Comparison of ENCODE assay signal across 12 cellular contexts in the genomic region with DNA sequence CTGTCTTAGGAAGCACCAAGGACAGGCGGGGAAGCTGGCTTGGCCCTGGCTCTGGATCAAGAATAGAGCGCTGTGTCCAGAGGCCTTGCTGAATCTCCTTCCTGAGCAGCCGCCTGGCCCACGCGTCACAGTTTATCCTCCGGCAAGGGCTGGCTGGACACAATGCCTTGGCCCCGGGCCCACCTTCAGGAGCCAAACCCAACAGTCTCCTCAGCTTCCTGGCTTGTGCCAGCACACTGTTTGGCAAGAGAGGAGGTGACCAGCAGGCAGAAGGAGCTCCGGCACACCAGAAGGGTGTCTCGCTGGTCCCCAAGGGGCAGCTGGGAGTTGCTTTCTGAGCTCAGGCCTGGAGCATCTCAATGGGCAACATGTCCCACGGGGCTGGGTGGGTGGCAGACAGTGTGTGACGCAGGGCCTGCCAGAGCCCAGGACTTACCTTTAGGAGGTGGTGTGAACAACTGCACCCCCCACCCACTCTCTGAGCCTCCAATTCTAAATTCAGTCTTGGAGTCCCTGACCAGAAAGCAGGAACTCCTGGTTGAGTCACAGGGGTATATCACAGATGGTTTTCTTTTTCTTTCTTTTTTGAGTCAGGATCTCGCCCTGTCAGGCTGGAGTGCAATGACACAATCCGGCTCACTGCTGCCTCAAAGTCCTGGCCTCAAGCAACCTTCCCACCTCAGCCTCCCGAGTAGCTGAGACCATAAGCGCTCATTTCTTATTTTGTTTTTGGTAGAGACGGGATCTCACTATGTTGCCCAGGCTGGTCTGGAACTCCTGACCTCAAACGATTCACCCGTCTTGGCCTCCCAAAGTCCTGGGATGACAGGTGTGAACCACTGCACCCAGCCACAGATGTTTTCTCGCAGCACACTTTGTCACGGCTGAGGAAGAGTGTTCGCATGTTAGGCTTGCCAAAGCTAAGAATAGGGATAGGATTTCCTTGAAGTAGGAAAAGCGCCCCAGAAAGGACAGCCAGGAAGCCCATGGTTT.
DNase-seq lines count a peak whose midpoint lies in the region; ATAC-seq and TF ChIP-seq lines count a peak whose summit lies in the region.
"Had no signal": no experiment of that assay in that cellular context is flagged by ENCODE, and none has a peak within 500 bp of the region (broad histone marks: within the 10 kb centered on the region; RNA-seq: fewer than 3 reads in every experiment).

No MANE protein-coding gene starts in this region.

- H3K79me2 ChIP-seq in mammary epithelial cell (ENCODE audit: insufficient read depth, low read length), result no peaks in the 10 kb centered on the region

- dilution Hi-C loops in mammary epithelial cell (cut with HindIII; ENCODE audit: low sequenced_read_pairs), result no loop called here

- no peaks in the 10 kb centered on the region for H3K4me1 Mint-ChIP-seq in CD8-positive, alpha-beta T cell (ENCODE audit: low read depth)

- H3K36me3 ChIP-seq in mammary epithelial cell (ENCODE audit: insufficient read depth, low read length), result no peaks in the 10 kb centered on the region
- H3K36me3 ChIP-seq in CD8-positive, alpha-beta T cell (ENCODE audit: insufficient read depth, low read length), result no peaks in the 10 kb centered on the region

- in situ Hi-C loops in mammary epithelial cell (cut with MboI; ENCODE audit: low sequenced_read_pairs in 2 of 2), result no loop called here

- peaks cover 8% of the 10 kb centered on the region for H3K4me1 ChIP-seq in mammary epithelial cell (ENCODE audit: insufficient read depth, low read length)
- no peaks in the 10 kb centered on the region for H3K4me1 ChIP-seq in CD8-positive, alpha-beta T cell (ENCODE audit: insufficient read depth, low read length)

- H3K27ac Mint-ChIP-seq in CD8-positive, alpha-beta T cell, result no peak overlapping the region
- H3K27ac Mint-ChIP-seq: GM23338 had no signal

- H3K27me3 ChIP-seq in mammary epithelial cell (ENCODE audit: insufficient read depth, low read length), result no peaks in the 10 kb centered on the region
- H3K27me3 ChIP-seq in CD8-positive, alpha-beta T cell (ENCODE audit: insufficient read depth, low read length), result no peaks in the 10 kb centered on the region

- no peak for ATAC-seq in HG03521 (IDR thresholded peaks at IDR 0.05; ENCODE audit: unreplicated experiment)
- ATAC-seq in CD8-positive, alpha-beta T cell, result no peak
- ATAC-seq: activated CD4-positive, CD25-positive, alpha-beta regulatory T cell treated with anti-CD3 and anti-CD28 coated beads, Interleukin-2, amount 50 U/mL, for 24 hours; GM23338 had no signal

- no peak overlapping the region for H3K9ac ChIP-seq in mammary epithelial cell (ENCODE audit: insufficient read depth, low read length)

- CTCF ChIA-PET in mammary epithelial cell (lab: Charles Lee; ENCODE audit: low non-redundant PET), result no interaction called here
- CTCF ChIA-PET in CD8-positive, alpha-beta T cell (lab: Charles Lee), result interaction anchor here (0.7 kb wide), 1 partner anchor 10 kb away, joined by 3 read pairs; no protein-coding TSS in a partner anchor

- H3K36me3 Mint-ChIP-seq in CD8-positive, alpha-beta T cell, result no peaks in the 10 kb centered on the region

- BruUV-seq in mammary epithelial cell (replicated peaks; lab: Mats Ljungman, UMichigan), result no TSS peak

- H3K27me3 Mint-ChIP-seq in CD8-positive, alpha-beta T cell (ENCODE audit: low read depth), result no peaks in the 10 kb centered on the region

- H2AFZ ChIP-seq in mammary epithelial cell (ENCODE audit: low read depth, low read length), result peak overlapping the region; percentile 35
- H2AFZ ChIP-seq: GM23338 had no signal

- H3K4me2 ChIP-seq in mammary epithelial cell (ENCODE audit: insufficient read depth, low read depth, low read length), result peak overlapping the region; percentile 20
- H3K4me2 ChIP-seq: GM23338 had no signal

- no peaks in the 10 kb centered on the region for H3K9me3 ChIP-seq in mammary epithelial cell (replicated peaks; ENCODE audit: insufficient read depth, low read length)
- no peaks in the 10 kb centered on the region for H3K9me3 ChIP-seq in CD8-positive, alpha-beta T cell (ENCODE audit: low read length)

- no peak overlapping the region for H3K27ac ChIP-seq in mammary epithelial cell (ENCODE audit: insufficient read depth, low read depth, low read length)
- no peak overlapping the region for H3K27ac ChIP-seq in CD8-positive, alpha-beta T cell (ENCODE audit: low read depth, low read length)

- intact Hi-C loops in mammary epithelial cell (cut with micrococcal nuclease), result loop anchor here (10.0 kb wide), 1 partner anchor 158 kb away; no protein-coding TSS in a partner anchor
- intact Hi-C loops in CD8-positive, alpha-beta T cell (cut with DNase I, micrococcal nuclease), result loop anchor here (10.0 kb wide), 2 partner anchors 328 to 418 kb away; no protein-coding TSS in a partner anchor

- no peaks in the 10 kb centered on the region for H3K9me3 Mint-ChIP-seq in CD8-positive, alpha-beta T cell
- H3K9me3 Mint-ChIP-seq: GM23338, neural crest cell had no signal

- no peak overlapping the region for H3K4me3 Mint-ChIP-seq in CD8-positive, alpha-beta T cell
- H3K4me3 Mint-ChIP-seq: GM23338, neural crest cell had no signal

- no peaks in the 10 kb centered on the region for H4K20me1 ChIP-seq in mammary epithelial cell (ENCODE audit: insufficient read depth, low read length)

- TF ChIP-seq CTCF in mammary epithelial cell (conservative IDR thresholded peaks at IDR 0.05 in 1 of 2, IDR thresholded peaks at IDR 0.05 in 1 of 2; ENCODE audit: extremely low read depth in 1 of 2, insufficient read depth in 1 of 2, low read depth in 1 of 2, low read length in 2 of 2), result no peak
- no peak for TF ChIP-seq CTCF in CD8-positive, alpha-beta T cell (IDR thresholded peaks at IDR 0.05)

- no peak overlapping the region for H3K4me3 ChIP-seq in mammary epithelial cell (replicated peaks in 1 of 3; ENCODE audit: insufficient read depth in 1 of 3, low read depth in 2 of 3, low read length in 3 of 3)
- no peak overlapping the region for H3K4me3 ChIP-seq in CD8-positive, alpha-beta T cell (ENCODE audit: low read depth, low read length)
- H3K4me3 ChIP-seq: GM23338 had no signal

- 64% methylated on average over 13 of the region's 22 CpGs for WGBS in mammary epithelial cell (ENCODE audit: low coverage, missing lambda C conversion rate)

- peak; percentile 5 for DNase-seq in stimulated activated CD4-positive, alpha-beta T cell treated with anti-CD3 and anti-CD28 coated beads, Interleukin-15, amount 100 ng/mL, for 24 hours
- DNase-seq in stimulated activated CD4-positive, alpha-beta T cell treated with anti-CD3 and anti-CD28 coated beads, Interleukin-2, amount 100 ng/mL, for 48 hours, result no peak
- DNase-seq in mammary epithelial cell (peak; percentile 48), medulla oblongata (ENCODE audit: extremely low spot score) (peak; percentile 12), NCI-H146 (lab: John Stamatoyannopoulos, UW) (no peak), NCI-H146 treated with DMSO at 0.1 percent for 48 hours (lab: John Stamatoyannopoulos, UW; ENCODE audit: unreplicated experiment) (no peak)
- no peak for DNase-seq in CD8-positive, alpha-beta T cell
- DNase-seq: NCI-H1105 treated with DMSO at 0.1 percent for 48 hours had no signal

- POLR2A ChIA-PET in CD8-positive, alpha-beta T cell (lab: Charles Lee), result no interaction called here

Comparison
In these comparisons a context has a peak if more than half of its experiments do, and no peak if none do; other contexts are left out.
1. DNase-seq: peak in stimulated activated CD4-positive, alpha-beta T cell treated with anti-CD3 and anti-CD28 coated beads, Interleukin-15, amount 100 ng/mL, for 24 hours (single experiment), mammary epithelial cell (single experiment) and medulla oblongata (single experiment); none in stimulated activated CD4-positive, alpha-beta T cell treated with anti-CD3 and anti-CD28 coated beads, Interleukin-2, amount 100 ng/mL, for 48 hours (0 of 2), NCI-H146 (single experiment), CD8-positive, alpha-beta T cell (0 of 7) and NCI-H146 treated with DMSO at 0.1 percent for 48 hours (single experiment).